23 cellular contexts compared by ENCODE assay signal in the genomic region with DNA sequence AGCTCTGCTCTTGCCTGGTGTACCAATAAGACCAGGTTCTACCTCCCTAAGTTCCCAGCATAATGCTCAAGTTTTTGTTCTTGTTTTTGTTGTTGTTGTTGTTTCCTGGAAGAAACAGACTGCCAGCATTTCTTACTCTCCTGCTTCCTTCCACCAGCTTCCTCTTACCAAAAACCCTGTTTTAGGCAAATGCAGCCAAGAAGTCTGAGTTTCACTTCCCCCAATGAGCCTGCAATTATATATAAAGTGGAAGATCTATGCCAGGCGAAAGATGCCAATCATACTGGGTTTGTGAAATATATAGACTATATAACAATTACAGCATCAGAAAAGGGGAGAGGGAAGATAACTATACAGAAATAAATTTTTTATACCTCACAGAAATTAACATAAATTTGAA.
DNase-seq lines count a peak whose midpoint lies in the region; ATAC-seq and TF ChIP-seq lines count a peak whose summit lies in the region.
"Had no signal": no experiment of that assay in that cellular context is flagged by ENCODE, and none has a peak within 500 bp of the region (broad histone marks: within the 10 kb centered on the region; RNA-seq: fewer than 3 reads in every experiment).

No MANE protein-coding gene starts in this region.

- H3F3A ChIP-seq in PC-9 (ENCODE audit: insufficient read depth, low read depth): no peaks in the 10 kb centered on the region

- H3K27me3 Mint-ChIP-seq in stimulated activated naive CD8-positive, alpha-beta T cell treated with anti-CD3 and anti-CD28 coated beads, Interleukin-15, amount 100 ng/mL, for 72 hours: no peaks in the 10 kb centered on the region

- intact Hi-C loops in PC-9 (cut with micrococcal nuclease; ENCODE audit: unreplicated experiment): no loop called here

- H3K27ac ChIP-seq in PC-9: no peak overlapping the region
- H3K27ac ChIP-seq: 22Rv1, C4-2B, HL-60 had no signal

- BruUV-seq in PC-9 (replicated peaks; lab: Mats Ljungman, UMichigan): no TSS peak

- TF ChIP-seq CTCF in PC-9 (conservative IDR thresholded peaks at IDR 0.05): no peak

- H4K20me1 ChIP-seq in PC-9 (ENCODE audit: insufficient read depth): no peaks in the 10 kb centered on the region

- no peak overlapping the region for H3K27ac Mint-ChIP-seq in stimulated activated naive CD8-positive, alpha-beta T cell treated with anti-CD3 and anti-CD28 coated beads, Interleukin-15, amount 100 ng/mL, for 72 hours
- H3K27ac Mint-ChIP-seq: CD8-positive, alpha-beta memory T cell had no signal

- no peaks in the 10 kb centered on the region for H3K9me2 ChIP-seq in PC-9 (ENCODE audit: insufficient read depth)

- no peak overlapping the region for H3K4me3 Mint-ChIP-seq in stimulated activated naive CD8-positive, alpha-beta T cell treated with anti-CD3 and anti-CD28 coated beads, Interleukin-15, amount 100 ng/mL, for 72 hours
- H3K4me3 Mint-ChIP-seq: CD8-positive, alpha-beta memory T cell had no signal

- no peaks in the 10 kb centered on the region for H3K79me2 ChIP-seq in PC-9 (ENCODE audit: low read depth)

- no peak for ATAC-seq in stimulated activated naive CD8-positive, alpha-beta T cell treated with anti-CD3 and anti-CD28 coated beads, Interleukin-15, amount 100 ng/mL, for 72 hours
- no peak for ATAC-seq in GM21360 (IDR thresholded peaks at IDR 0.05; ENCODE audit: unreplicated experiment)
- no peak for ATAC-seq in HG03457 (IDR thresholded peaks at IDR 0.05; ENCODE audit: unreplicated experiment)
- ATAC-seq: HepG2, K562, SK-N-SH treated with all-trans-retinoic acid at 6 μM for 48 hours had no signal

- 0 out of 2 replicates have a peak overlapping the region, but pooled peaks have one; percentile 12 for H2AFZ ChIP-seq in PC-9

- H3K4me1 ChIP-seq in PC-9 (replicated peaks; ENCODE audit: insufficient read depth): peaks cover 4% of the 10 kb centered on the region; the same call in 1 of the 2 replicates

- DNase-seq in SKM-1 treated with dmso at 0.1 percent for 144 hours (lab: John Stamatoyannopoulos, UW; ENCODE audit: unreplicated experiment) (peak; percentile 27), SKM-1 (lab: John Stamatoyannopoulos, UW; ENCODE audit: unreplicated experiment) (no peak), NOMO-1 (lab: John Stamatoyannopoulos, UW; ENCODE audit: unreplicated experiment in 2 of 2) (peak; percentile 2 to 29), PC-9 (no peak)
- no peak for DNase-seq in stimulated activated naive CD8-positive, alpha-beta T cell treated with anti-CD3 and anti-CD28 coated beads, Interleukin-15, amount 100 ng/mL, for 72 hours
- DNase-seq in stimulated activated CD4-positive, alpha-beta T cell treated with anti-CD3 and anti-CD28 coated beads, Interleukin-15, amount 100 ng/mL, for 24 hours: no peak
- DNase-seq: ACHN; Calu3; CD8-positive, alpha-beta memory T cell; NCI-H1048; NCI-H1417 treated with DMSO at 0.1 percent for 48 hours; NCI-H187; NCI-H446 treated with DMSO at 0.1 percent for 48 hours; NCI-H69; T-helper 1 cell had no signal

- H3K4me2 ChIP-seq in PC-9: no peak overlapping the region

- no peaks in the 10 kb centered on the region for H3K9me3 Mint-ChIP-seq in stimulated activated naive CD8-positive, alpha-beta T cell treated with anti-CD3 and anti-CD28 coated beads, Interleukin-15, amount 100 ng/mL, for 72 hours

- no peaks in the 10 kb centered on the region for H3K4me1 Mint-ChIP-seq in stimulated activated naive CD8-positive, alpha-beta T cell treated with anti-CD3 and anti-CD28 coated beads, Interleukin-15, amount 100 ng/mL, for 72 hours
- H3K4me1 Mint-ChIP-seq: CD8-positive, alpha-beta memory T cell had no signal

- no peaks in the 10 kb centered on the region for H3K9me3 ChIP-seq in PC-9 (ENCODE audit: insufficient read depth, low read depth)

- H3K36me3 ChIP-seq in PC-9 (ENCODE audit: low read depth): no peaks in the 10 kb centered on the region

- H3K27me3 ChIP-seq in PC-9 (ENCODE audit: insufficient read depth, low read depth): no peaks in the 10 kb centered on the region

- CTCF ChIA-PET in PC-9 (lab: Charles Lee): no interaction called here

- POLR2A ChIA-PET in PC-9 (lab: Charles Lee; ENCODE audit: unreplicated experiment): no interaction called here

- no peak overlapping the region for H3K4me3 ChIP-seq in PC-9
- H3K4me3 ChIP-seq: K562 had no signal

Comparison
In these comparisons a context has a peak if more than half of its experiments do, and no peak if none do; other contexts are left out.
1. DNase-seq: peak in SKM-1 treated with dmso at 0.1 percent for 144 hours (single experiment) and NOMO-1 (2 of 2); none in SKM-1 (single experiment), PC-9 (0 of 2), stimulated activated naive CD8-positive, alpha-beta T cell treated with anti-CD3 and anti-CD28 coated beads, Interleukin-15, amount 100 ng/mL, for 72 hours (0 of 2) and stimulated activated CD4-positive, alpha-beta T cell treated with anti-CD3 and anti-CD28 coated beads, Interleukin-15, amount 100 ng/mL, for 24 hours (single experiment).